11 cellular contexts compared by ENCODE assay signal in the genomic region with DNA sequence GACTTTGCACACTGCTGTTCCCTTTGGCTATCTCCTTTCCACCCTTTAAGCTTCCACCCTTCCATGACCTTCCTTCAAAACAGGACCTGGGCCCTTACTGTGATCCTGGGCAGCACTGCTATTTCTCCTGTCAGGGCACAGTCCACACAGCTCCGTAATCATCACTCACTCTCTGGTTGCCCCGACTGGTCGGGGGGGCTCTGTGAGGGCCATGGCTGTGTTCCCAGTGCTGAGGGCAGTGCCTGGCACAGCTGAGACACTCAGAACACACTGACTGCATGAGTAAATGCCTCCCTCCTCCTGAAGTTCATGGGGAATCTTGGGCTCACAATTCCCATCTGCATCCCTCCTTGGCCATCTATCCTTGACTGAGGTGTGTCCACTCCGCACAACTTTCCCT. TPM values are rescaled to one million over a fixed set of nuclear protein-coding genes. Genes with fewer than 3 reads are reported as not detected.
DNase-seq lines count a peak whose midpoint lies in the region; ATAC-seq and TF ChIP-seq lines count a peak whose summit lies in the region.
"Had no signal": no experiment of that assay in that cellular context is flagged by ENCODE, and none has a peak within 500 bp of the region (broad histone marks: within the 10 kb centered on the region; RNA-seq: fewer than 3 reads in every experiment).

No MANE protein-coding gene starts in this region.

- H3K27me3 Mint-ChIP-seq in CD4-positive, alpha-beta T cell, result no peaks in the 10 kb centered on the region
- no peaks in the 10 kb centered on the region for H3K27me3 Mint-ChIP-seq in T-cell
- H3K27me3 Mint-ChIP-seq in naive thymus-derived CD8-positive, alpha-beta T cell, result no peaks in the 10 kb centered on the region
- H3K27me3 Mint-ChIP-seq: dendritic cell treated with granulocyte-macrophage colony-stimulating factor and Interleukin-4, amounts not matched to agents 40 ng/mL and 50 ng/mL, for 4 days had no signal

- no peaks in the 10 kb centered on the region for H3K9me3 ChIP-seq in CD4-positive, alpha-beta T cell (ENCODE audit: control insufficient read depth, low read length)

- POLR2A ChIA-PET in CD4-positive, alpha-beta T cell (lab: Charles Lee), result interaction anchor here (3.1 to 36.2 kb wide), 3 partner anchors 10 to 25 kb away, joined by 20 to 1343 read pairs (median 570); a partner anchor contains a TSS
- POLR2A ChIA-PET in T-cell (lab: Charles Lee), result interaction anchor here in 1 of 2 donors (0.9 kb wide), 1 partner anchor 17 kb away, joined by 6 read pairs; no protein-coding TSS in a partner anchor
- POLR2A ChIA-PET in naive thymus-derived CD8-positive, alpha-beta T cell (lab: Charles Lee), result interaction anchor here (1.7 to 45.2 kb wide), 3 partner anchors 10 to 33 kb away, joined by 5 to 1842 read pairs (median 1842); a partner anchor contains a TSS

- no peak for TF ChIP-seq CTCF in CD4-positive, alpha-beta T cell (IDR thresholded peaks at IDR 0.05)
- TF ChIP-seq CTCF in coronary artery (IDR thresholded peaks at IDR 0.05), result no peak

- H3K4me3 Mint-ChIP-seq in CD4-positive, alpha-beta T cell, result no peak overlapping the region
- no peak overlapping the region for H3K4me3 Mint-ChIP-seq in T-cell
- no peak overlapping the region for H3K4me3 Mint-ChIP-seq in naive thymus-derived CD8-positive, alpha-beta T cell
- H3K4me3 Mint-ChIP-seq: dendritic cell treated with granulocyte-macrophage colony-stimulating factor and Interleukin-4, amounts not matched to agents 40 ng/mL and 50 ng/mL, for 4 days had no signal

- CTCF ChIA-PET in CD4-positive, alpha-beta T cell (lab: Charles Lee), result no interaction called here
- CTCF ChIA-PET in T-cell (lab: Charles Lee), result no interaction called here

- no peaks in the 10 kb centered on the region for H3K9me3 Mint-ChIP-seq in CD4-positive, alpha-beta T cell
- peaks cover 0 to 4% (median 0%) of the 10 kb centered on the region in 3 donors for H3K9me3 Mint-ChIP-seq in T-cell
- peaks cover 0 to 3% (median 0%) of the 10 kb centered on the region in 9 donors for H3K9me3 Mint-ChIP-seq in naive thymus-derived CD8-positive, alpha-beta T cell
- H3K9me3 Mint-ChIP-seq: dendritic cell treated with granulocyte-macrophage colony-stimulating factor and Interleukin-4, amounts not matched to agents 40 ng/mL and 50 ng/mL, for 4 days had no signal

- DNase-seq in CD4-positive, alpha-beta T cell, result no peak
- DNase-seq in T-cell, result no peak
- DNase-seq in coronary artery (ENCODE audit: low spot score), result no peak
- DNase-seq in naive thymus-derived CD8-positive, alpha-beta T cell, result no peak
- DNase-seq in DMS53 (lab: John Stamatoyannopoulos, UW), result no peak
- no peak for DNase-seq in GM19238 (ENCODE audit: insufficient read length, low spot score)
- DNase-seq in NCI-H128 (lab: John Stamatoyannopoulos, UW; ENCODE audit: unreplicated experiment), result no peak
- DNase-seq: stimulated activated CD4-positive, alpha-beta T cell treated with anti-CD3 and anti-CD28 coated beads, Interleukin-4, amount 100 ng/mL, for 24 hours had no signal

- peaks cover 97% of the 10 kb centered on the region for H3K36me3 Mint-ChIP-seq in CD4-positive, alpha-beta T cell (ENCODE audit: low read depth)
- H3K36me3 Mint-ChIP-seq in T-cell, result peaks cover 77% of the 10 kb centered on the region
- H3K36me3 Mint-ChIP-seq in naive thymus-derived CD8-positive, alpha-beta T cell, result peaks cover 18 to 82% (median 54%) of the 10 kb centered on the region in 3 donors

- no peak overlapping the region for H3K27ac ChIP-seq in CD4-positive, alpha-beta T cell (ENCODE audit: low read depth, low read length)
- peak overlapping the region; percentile 86 to 87 for H3K27ac ChIP-seq in coronary artery
- H3K27ac ChIP-seq: C4-2B had no signal

- intact Hi-C loops in CD4-positive, alpha-beta T cell (cut with DNase I, micrococcal nuclease), result loop anchor here in 1 of 2 experiments (5.0 kb wide), 1 partner anchor 37 kb away; a partner anchor contains a TSS

- H3K27me3 ChIP-seq in CD4-positive, alpha-beta T cell (ENCODE audit: control insufficient read depth, insufficient read depth, low read length), result no peaks in the 10 kb centered on the region

- ATAC-seq in CD4-positive, alpha-beta T cell (ENCODE audit: poor library complexity), result no peak
- no peak for ATAC-seq in T-cell (replicated peaks in 1 of 4)
- ATAC-seq in naive thymus-derived CD8-positive, alpha-beta T cell, result no peak
- no peak for ATAC-seq in GM18517 (IDR thresholded peaks at IDR 0.05; ENCODE audit: unreplicated experiment)

- peaks cover 87% of the 10 kb centered on the region for H3K4me1 Mint-ChIP-seq in CD4-positive, alpha-beta T cell (ENCODE audit: low read depth)
- peaks cover 82 to 90% (median 90%) of the 10 kb centered on the region in 3 donors for H3K4me1 Mint-ChIP-seq in T-cell
- peaks cover 35 to 91% (median 88%) of the 10 kb centered on the region in 4 donors for H3K4me1 Mint-ChIP-seq in naive thymus-derived CD8-positive, alpha-beta T cell

- peak overlapping the region; percentile 90 for H3K27ac Mint-ChIP-seq in CD4-positive, alpha-beta T cell
- H3K27ac Mint-ChIP-seq in T-cell, result peak overlapping the region; percentile 74 to 78
- H3K27ac Mint-ChIP-seq in naive thymus-derived CD8-positive, alpha-beta T cell, result peak overlapping the region in 9 of 10 donors; percentile 37 to 87 (median 75)
- H3K27ac Mint-ChIP-seq: dendritic cell treated with granulocyte-macrophage colony-stimulating factor and Interleukin-4, amounts not matched to agents 40 ng/mL and 50 ng/mL, for 4 days had no signal

- no peak overlapping the region for H3K4me3 ChIP-seq in coronary artery

RNA-seq across cellular contexts. Expression of a gene that starts 12.2 kb away (rescaled TPM):
- 10 to 100 TPM; 60.3 to 61.7 TPM for total RNA-seq in CD4-positive, alpha-beta T cell
- total RNA-seq in T-cell, result 100 to 1,000 TPM in 3 of 5 donors, 10 to 100 TPM in 2; 67.6 to 170 (median 157) TPM
- total RNA-seq in naive thymus-derived CD8-positive, alpha-beta T cell, result 100 to 1,000 TPM; 125 to 126 TPM
- polyA plus RNA-seq in naive thymus-derived CD8-positive, alpha-beta T cell, result 1 to 10 TPM; 3.7 to 7.0 (median 4.9) TPM

RNA-seq across cellular contexts. Expression of a gene that starts 37.4 kb away (rescaled TPM):
- total RNA-seq in CD4-positive, alpha-beta T cell, result 10 to 100 TPM; 60.3 to 63.0 TPM
- 100 to 1,000 TPM in 4 of 5 donors, 10 to 100 TPM in 1; 92.8 to 184 (median 166) TPM for total RNA-seq in T-cell
- 100 to 1,000 TPM; 143 to 144 TPM for total RNA-seq in naive thymus-derived CD8-positive, alpha-beta T cell
- 10 to 100 TPM in 1 of 3 donors, 1 to 10 TPM in 2; 6.3 to 11.8 (median 9.4) TPM for polyA plus RNA-seq in naive thymus-derived CD8-positive, alpha-beta T cell
